Comparison of ENCODE assay signal across 2 cellular contexts in the genomic region with DNA sequence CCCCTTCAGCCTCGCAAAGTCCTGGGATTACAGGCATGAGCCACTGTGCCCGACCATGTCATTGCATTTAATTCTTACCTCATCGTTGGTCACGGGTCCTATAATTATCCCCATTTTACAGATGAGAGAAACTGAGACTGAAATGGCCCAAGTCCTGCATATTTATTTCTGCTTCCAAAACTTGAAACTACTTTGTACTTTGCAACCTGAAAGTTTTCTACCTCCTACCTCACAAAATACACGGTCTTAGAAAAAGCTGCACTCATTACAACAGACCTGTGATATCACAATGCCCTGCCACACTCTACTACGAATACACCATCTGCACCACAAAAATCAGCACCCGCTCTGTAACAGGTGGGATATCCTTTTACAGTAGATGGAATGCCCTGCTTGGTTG.
TF ChIP-seq lines count a peak whose summit lies in the region.

No MANE protein-coding gene starts in this region.

TF ChIP-seq in IMR-90, 13 proteins besides CTCF, POLR2A, EP300 and RAD21:
- TF ChIP-seq CHD1 (IDR thresholded peaks at IDR 0.05; ENCODE audit: low read depth, low read length) = no peak
- TF ChIP-seq, protein P1, sequence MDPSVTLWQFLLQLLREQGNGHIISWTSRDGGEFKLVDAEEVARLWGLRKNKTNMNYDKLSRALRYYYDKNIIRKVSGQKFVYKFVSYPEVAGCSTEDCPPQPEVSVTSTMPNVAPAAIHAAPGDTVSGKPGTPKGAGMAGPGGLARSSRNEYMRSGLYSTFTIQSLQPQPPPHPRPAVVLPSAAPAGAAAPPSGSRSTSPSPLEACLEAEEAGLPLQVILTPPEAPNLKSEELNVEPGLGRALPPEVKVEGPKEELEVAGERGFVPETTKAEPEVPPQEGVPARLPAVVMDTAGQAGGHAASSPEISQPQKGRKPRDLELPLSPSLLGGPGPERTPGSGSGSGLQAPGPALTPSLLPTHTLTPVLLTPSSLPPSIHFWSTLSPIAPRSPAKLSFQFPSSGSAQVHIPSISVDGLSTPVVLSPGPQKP (IDR thresholded peaks at IDR 0.05; ENCODE audit: borderline replicate concordance, low read depth, low read length) = no peak
- no peak for TF ChIP-seq MAFK (IDR thresholded peaks at IDR 0.05; ENCODE audit: low read depth, low read length)
- TF ChIP-seq CEBPB (IDR thresholded peaks at IDR 0.05; ENCODE audit: low read depth, low read length) = no peak
- TF ChIP-seq MXI1 (IDR thresholded peaks at IDR 0.05; ENCODE audit: borderline replicate concordance, low read depth, low read length) = no peak
- no peak for TF ChIP-seq NFE2L2 (IDR thresholded peaks at IDR 0.05; ENCODE audit: low read depth, low read length)
- TF ChIP-seq FOS (IDR thresholded peaks at IDR 0.05; ENCODE audit: low read depth, low read length) = no peak
- no peak for TF ChIP-seq RFX5 (IDR thresholded peaks at IDR 0.05; ENCODE audit: low read depth, low read length)
- no peak for TF ChIP-seq MAZ (IDR thresholded peaks at IDR 0.05; ENCODE audit: borderline replicate concordance, low read depth, low read length)
- no peak for TF ChIP-seq SMC3 (IDR thresholded peaks at IDR 0.05; ENCODE audit: low read depth, low read length)
- TF ChIP-seq RCOR1 (IDR thresholded peaks at IDR 0.05; ENCODE audit: insufficient replicate concordance, low read length) = no peak
- TF ChIP-seq BHLHE40 (IDR thresholded peaks at IDR 0.05; ENCODE audit: low read depth, low read length) = no peak
- no peak for TF ChIP-seq USF2 (IDR thresholded peaks at IDR 0.05; ENCODE audit: low read depth, low read length)
TF ChIP-seq in IMR-90: peak in this region for 0.

TF ChIP-seq in GM23338, 12 proteins besides CTCF, POLR2A, EP300 and RAD21:
- TF ChIP-seq POLR2AphosphoS5 (IDR thresholded peaks at IDR 0.05; ENCODE audit: low read depth) (no peak), ZNF331 (CRISPR knock-in tag; IDR thresholded peaks at IDR 0.05; ENCODE audit: low read depth) (no peak), NANOG (IDR thresholded peaks at IDR 0.05; ENCODE audit: borderline replicate concordance) (no peak), CREB1 (CRISPR knock-in tag; IDR thresholded peaks at IDR 0.05; ENCODE audit: low read depth) (no peak), EZH2phosphoT487 (IDR thresholded peaks at IDR 0.05; ENCODE audit: unreplicated experiment) (no peak), EZH2 (IDR thresholded peaks at IDR 0.05; ENCODE audit: low read depth, unreplicated experiment) (no peak), STAT1 (IDR thresholded peaks at IDR 0.05; ENCODE audit: unreplicated experiment) (no peak), ZNF114 (CRISPR knock-in tag; IDR thresholded peaks at IDR 0.05) (no peak), JUNB (IDR thresholded peaks at IDR 0.05; ENCODE audit: unreplicated experiment) (no peak)
- TF ChIP-seq, protein P2, sequence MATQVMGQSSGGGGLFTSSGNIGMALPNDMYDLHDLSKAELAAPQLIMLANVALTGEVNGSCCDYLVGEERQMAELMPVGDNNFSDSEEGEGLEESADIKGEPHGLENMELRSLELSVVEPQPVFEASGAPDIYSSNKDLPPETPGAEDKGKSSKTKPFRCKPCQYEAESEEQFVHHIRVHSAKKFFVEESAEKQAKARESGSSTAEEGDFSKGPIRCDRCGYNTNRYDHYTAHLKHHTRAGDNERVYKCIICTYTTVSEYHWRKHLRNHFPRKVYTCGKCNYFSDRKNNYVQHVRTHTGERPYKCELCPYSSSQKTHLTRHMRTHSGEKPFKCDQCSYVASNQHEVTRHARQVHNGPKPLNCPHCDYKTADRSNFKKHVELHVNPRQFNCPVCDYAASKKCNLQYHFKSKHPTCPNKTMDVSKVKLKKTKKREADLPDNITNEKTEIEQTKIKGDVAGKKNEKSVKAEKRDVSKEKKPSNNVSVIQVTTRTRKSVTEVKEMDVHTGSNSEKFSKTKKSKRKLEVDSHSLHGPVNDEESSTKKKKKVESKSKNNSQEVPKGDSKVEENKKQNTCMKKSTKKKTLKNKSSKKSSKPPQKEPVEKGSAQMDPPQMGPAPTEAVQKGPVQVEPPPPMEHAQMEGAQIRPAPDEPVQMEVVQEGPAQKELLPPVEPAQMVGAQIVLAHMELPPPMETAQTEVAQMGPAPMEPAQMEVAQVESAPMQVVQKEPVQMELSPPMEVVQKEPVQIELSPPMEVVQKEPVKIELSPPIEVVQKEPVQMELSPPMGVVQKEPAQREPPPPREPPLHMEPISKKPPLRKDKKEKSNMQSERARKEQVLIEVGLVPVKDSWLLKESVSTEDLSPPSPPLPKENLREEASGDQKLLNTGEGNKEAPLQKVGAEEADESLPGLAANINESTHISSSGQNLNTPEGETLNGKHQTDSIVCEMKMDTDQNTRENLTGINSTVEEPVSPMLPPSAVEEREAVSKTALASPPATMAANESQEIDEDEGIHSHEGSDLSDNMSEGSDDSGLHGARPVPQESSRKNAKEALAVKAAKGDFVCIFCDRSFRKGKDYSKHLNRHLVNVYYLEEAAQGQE (IDR thresholded peaks at IDR 0.05; ENCODE audit: unreplicated experiment) = no peak
- TF ChIP-seq, protein P3, sequence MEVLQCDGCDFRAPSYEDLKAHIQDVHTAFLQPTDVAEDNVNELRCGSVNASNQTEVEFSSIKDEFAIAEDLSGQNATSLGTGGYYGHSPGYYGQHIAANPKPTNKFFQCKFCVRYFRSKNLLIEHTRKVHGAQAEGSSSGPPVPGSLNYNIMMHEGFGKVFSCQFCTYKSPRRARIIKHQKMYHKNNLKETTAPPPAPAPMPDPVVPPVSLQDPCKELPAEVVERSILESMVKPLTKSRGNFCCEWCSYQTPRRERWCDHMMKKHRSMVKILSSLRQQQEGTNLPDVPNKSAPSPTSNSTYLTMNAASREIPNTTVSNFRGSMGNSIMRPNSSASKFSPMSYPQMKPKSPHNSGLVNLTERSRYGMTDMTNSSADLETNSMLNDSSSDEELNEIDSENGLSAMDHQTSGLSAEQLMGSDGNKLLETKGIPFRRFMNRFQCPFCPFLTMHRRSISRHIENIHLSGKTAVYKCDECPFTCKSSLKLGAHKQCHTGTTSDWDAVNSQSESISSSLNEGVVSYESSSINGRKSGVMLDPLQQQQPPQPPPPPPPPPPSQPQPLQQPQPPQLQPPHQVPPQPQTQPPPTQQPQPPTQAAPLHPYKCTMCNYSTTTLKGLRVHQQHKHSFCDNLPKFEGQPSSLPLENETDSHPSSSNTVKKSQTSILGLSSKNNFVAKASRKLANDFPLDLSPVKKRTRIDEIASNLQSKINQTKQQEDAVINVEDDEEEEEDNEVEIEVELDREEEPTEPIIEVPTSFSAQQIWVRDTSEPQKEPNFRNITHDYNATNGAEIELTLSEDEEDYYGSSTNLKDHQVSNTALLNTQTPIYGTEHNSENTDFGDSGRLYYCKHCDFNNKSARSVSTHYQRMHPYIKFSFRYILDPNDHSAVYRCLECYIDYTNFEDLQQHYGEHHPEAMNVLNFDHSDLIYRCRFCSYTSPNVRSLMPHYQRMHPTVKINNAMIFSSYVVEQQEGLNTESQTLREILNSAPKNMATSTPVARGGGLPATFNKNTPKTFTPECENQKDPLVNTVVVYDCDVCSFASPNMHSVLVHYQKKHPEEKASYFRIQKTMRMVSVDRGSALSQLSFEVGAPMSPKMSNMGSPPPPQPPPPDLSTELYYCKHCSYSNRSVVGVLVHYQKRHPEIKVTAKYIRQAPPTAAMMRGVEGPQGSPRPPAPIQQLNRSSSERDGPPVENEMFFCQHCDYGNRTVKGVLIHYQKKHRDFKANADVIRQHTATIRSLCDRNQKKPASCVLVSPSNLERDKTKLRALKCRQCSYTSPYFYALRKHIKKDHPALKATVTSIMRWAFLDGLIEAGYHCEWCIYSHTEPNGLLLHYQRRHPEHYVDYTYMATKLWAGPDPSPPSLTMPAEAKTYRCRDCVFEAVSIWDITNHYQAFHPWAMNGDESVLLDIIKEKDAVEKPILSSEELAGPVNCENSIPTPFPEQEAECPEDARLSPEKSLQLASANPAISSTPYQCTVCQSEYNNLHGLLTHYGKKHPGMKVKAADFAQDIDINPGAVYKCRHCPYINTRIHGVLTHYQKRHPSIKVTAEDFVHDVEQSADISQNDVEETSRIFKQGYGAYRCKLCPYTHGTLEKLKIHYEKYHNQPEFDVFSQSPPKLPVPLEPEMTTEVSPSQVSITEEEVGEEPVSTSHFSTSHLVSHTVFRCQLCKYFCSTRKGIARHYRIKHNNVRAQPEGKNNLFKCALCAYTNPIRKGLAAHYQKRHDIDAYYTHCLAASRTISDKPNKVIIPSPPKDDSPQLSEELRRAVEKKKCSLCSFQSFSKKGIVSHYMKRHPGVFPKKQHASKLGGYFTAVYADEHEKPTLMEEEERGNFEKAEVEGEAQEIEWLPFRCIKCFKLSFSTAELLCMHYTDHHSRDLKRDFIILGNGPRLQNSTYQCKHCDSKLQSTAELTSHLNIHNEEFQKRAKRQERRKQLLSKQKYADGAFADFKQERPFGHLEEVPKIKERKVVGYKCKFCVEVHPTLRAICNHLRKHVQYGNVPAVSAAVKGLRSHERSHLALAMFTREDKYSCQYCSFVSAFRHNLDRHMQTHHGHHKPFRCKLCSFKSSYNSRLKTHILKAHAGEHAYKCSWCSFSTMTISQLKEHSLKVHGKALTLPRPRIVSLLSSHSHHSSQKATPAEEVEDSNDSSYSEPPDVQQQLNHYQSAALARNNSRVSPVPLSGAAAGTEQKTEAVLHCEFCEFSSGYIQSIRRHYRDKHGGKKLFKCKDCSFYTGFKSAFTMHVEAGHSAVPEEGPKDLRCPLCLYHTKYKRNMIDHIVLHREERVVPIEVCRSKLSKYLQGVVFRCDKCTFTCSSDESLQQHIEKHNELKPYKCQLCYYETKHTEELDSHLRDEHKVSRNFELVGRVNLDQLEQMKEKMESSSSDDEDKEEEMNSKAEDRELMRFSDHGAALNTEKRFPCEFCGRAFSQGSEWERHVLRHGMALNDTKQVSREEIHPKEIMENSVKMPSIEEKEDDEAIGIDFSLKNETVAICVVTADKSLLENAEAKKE (CRISPR knock-in tag; IDR thresholded peaks at IDR 0.05) = no peak
- TF ChIP-seq, protein P4, sequence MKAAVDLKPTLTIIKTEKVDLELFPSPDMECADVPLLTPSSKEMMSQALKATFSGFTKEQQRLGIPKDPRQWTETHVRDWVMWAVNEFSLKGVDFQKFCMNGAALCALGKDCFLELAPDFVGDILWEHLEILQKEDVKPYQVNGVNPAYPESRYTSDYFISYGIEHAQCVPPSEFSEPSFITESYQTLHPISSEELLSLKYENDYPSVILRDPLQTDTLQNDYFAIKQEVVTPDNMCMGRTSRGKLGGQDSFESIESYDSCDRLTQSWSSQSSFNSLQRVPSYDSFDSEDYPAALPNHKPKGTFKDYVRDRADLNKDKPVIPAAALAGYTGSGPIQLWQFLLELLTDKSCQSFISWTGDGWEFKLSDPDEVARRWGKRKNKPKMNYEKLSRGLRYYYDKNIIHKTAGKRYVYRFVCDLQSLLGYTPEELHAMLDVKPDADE (IDR thresholded peaks at IDR 0.05) = no peak
